In the genomic region with DNA sequence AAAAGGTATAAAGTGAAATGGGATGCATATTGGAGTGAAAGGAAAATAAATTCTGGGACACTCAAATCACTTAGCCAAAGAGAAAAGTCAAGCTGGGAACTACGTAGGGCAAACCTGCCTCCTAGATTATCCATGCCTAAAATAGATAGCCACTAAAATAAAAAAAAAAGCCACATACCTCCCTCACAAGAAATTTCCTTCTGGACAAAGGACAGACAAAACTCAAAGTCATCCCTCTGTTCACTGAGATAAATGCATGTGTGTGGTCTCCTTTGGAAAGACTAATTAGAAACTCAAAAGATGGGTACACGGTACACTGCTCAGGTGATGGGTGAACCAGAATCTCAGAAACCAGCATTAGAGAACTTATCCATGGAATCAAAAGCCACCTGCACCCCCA, we compare ENCODE assay signal across 1 cellular context.
TF ChIP-seq lines count a peak whose summit lies in the region.

No MANE protein-coding gene starts in this region.

TF ChIP-seq in K562, 482 proteins besides CTCF, POLR2A, EP300 and RAD21 (continued from another document and continues in another):
- TF ChIP-seq, protein P1, sequence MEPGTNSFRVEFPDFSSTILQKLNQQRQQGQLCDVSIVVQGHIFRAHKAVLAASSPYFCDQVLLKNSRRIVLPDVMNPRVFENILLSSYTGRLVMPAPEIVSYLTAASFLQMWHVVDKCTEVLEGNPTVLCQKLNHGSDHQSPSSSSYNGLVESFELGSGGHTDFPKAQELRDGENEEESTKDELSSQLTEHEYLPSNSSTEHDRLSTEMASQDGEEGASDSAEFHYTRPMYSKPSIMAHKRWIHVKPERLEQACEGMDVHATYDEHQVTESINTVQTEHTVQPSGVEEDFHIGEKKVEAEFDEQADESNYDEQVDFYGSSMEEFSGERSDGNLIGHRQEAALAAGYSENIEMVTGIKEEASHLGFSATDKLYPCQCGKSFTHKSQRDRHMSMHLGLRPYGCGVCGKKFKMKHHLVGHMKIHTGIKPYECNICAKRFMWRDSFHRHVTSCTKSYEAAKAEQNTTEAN (CRISPR knock-in tag; IDR thresholded peaks at IDR 0.05): no peak
- TF ChIP-seq ETV6 (IDR thresholded peaks at IDR 0.05; ENCODE audit: borderline replicate concordance in 1 of 2, low read depth in 2 of 2, low read length in 1 of 2) (no peak), ETV6 (CRISPR knock-in tag; IDR thresholded peaks at IDR 0.05; ENCODE audit: borderline replicate concordance) (no peak), ZNF561 (CRISPR knock-in tag; conservative IDR thresholded peaks at IDR 0.05) (no peak), SOX6 (IDR thresholded peaks at IDR 0.05) (peak; percentile 68), SMARCB1 (IDR thresholded peaks at IDR 0.05; ENCODE audit: insufficient read length, low read depth) (peak; percentile 63), CHD4 (IDR thresholded peaks at IDR 0.05; ENCODE audit: insufficient read depth, insufficient replicate concordance, low read depth, low read length, poor library complexity, severe bottlenecking) (no peak), MEF2A (IDR thresholded peaks at IDR 0.05; ENCODE audit: control insufficient read depth, low read depth, low read length) (peak; percentile 49; the same call in 1 of the 2 replicates), MAFF (IDR thresholded peaks at IDR 0.05; ENCODE audit: low read length) (peak; percentile 15; the same call in 1 of the 2 replicates), CCAR2 (IDR thresholded peaks at IDR 0.05; ENCODE audit: low read depth, low read length) (no peak), CSDE1 (IDR thresholded peaks at IDR 0.05) (no peak), TEAD4 (IDR thresholded peaks at IDR 0.05; ENCODE audit: low read length) (peak; percentile 69), TEAD4 (CRISPR knock-in tag; IDR thresholded peaks at IDR 0.05; ENCODE audit: borderline replicate concordance) (no peak), ETS2 (tag; IDR thresholded peaks at IDR 0.05; ENCODE audit: borderline replicate concordance, poor library complexity, severe bottlenecking) (no peak), RB1 (IDR thresholded peaks at IDR 0.05; ENCODE audit: low read depth) (no peak), ZNF644 (tag; IDR thresholded peaks at IDR 0.05; ENCODE audit: low read depth) (0 out of 2 replicates have a peak, but pooled peaks have one; percentile 64), ZNF830 (CRISPR knock-in tag; IDR thresholded peaks at IDR 0.05) (no peak), ZFP30 (CRISPR knock-in tag; IDR thresholded peaks at IDR 0.05; ENCODE audit: borderline replicate concordance) (no peak), MTA2 (IDR thresholded peaks at IDR 0.05; ENCODE audit: low read depth) (peak; percentile 49; the same call in 1 of the 2 replicates), ZNF140 (CRISPR knock-in tag; IDR thresholded peaks at IDR 0.05) (no peak), FOXJ3 (CRISPR knock-in tag; IDR thresholded peaks at IDR 0.05) (no peak), GTF2A2 (tag; IDR thresholded peaks at IDR 0.05) (no peak), PHF20 (IDR thresholded peaks at IDR 0.05; ENCODE audit: partially characterized antibody) (no peak), TFAM (CRISPR knock-in tag; conservative IDR thresholded peaks at IDR 0.05) (no peak), CBFA2T2 (conservative IDR thresholded peaks at IDR 0.05) (peak; percentile 54; the same call in 1 of the 2 replicates)
- TF ChIP-seq, protein P2, sequence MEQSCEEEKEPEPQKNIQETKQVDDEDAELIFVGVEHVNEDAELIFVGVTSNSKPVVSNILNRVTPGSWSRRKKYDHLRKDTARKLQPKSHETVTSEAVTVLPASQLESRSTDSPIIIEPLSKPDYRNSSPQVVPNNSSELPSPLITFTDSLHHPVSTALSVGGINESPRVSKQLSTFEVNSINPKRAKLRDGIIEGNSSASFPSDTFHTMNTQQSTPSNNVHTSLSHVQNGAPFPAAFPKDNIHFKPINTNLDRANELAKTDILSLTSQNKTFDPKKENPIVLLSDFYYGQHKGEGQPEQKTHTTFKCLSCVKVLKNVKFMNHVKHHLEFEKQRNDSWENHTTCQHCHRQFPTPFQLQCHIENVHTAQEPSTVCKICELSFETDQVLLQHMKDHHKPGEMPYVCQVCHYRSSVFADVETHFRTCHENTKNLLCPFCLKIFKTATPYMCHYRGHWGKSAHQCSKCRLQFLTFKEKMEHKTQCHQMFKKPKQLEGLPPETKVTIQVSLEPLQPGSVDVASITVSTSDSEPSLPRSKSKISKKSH (CRISPR knock-in tag; IDR thresholded peaks at IDR 0.05): no peak
- TF ChIP-seq, protein P3, sequence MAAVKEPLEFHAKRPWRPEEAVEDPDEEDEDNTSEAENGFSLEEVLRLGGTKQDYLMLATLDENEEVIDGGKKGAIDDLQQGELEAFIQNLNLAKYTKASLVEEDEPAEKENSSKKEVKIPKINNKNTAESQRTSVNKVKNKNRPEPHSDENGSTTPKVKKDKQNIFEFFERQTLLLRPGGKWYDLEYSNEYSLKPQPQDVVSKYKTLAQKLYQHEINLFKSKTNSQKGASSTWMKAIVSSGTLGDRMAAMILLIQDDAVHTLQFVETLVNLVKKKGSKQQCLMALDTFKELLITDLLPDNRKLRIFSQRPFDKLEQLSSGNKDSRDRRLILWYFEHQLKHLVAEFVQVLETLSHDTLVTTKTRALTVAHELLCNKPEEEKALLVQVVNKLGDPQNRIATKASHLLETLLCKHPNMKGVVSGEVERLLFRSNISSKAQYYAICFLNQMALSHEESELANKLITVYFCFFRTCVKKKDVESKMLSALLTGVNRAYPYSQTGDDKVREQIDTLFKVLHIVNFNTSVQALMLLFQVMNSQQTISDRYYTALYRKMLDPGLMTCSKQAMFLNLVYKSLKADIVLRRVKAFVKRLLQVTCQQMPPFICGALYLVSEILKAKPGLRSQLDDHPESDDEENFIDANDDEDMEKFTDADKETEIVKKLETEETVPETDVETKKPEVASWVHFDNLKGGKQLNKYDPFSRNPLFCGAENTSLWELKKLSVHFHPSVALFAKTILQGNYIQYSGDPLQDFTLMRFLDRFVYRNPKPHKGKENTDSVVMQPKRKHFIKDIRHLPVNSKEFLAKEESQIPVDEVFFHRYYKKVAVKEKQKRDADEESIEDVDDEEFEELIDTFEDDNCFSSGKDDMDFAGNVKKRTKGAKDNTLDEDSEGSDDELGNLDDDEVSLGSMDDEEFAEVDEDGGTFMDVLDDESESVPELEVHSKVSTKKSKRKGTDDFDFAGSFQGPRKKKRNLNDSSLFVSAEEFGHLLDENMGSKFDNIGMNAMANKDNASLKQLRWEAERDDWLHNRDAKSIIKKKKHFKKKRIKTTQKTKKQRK (IDR thresholded peaks at IDR 0.05; ENCODE audit: borderline replicate concordance, low read depth, low read length): no peak
- TF ChIP-seq, protein P4, sequence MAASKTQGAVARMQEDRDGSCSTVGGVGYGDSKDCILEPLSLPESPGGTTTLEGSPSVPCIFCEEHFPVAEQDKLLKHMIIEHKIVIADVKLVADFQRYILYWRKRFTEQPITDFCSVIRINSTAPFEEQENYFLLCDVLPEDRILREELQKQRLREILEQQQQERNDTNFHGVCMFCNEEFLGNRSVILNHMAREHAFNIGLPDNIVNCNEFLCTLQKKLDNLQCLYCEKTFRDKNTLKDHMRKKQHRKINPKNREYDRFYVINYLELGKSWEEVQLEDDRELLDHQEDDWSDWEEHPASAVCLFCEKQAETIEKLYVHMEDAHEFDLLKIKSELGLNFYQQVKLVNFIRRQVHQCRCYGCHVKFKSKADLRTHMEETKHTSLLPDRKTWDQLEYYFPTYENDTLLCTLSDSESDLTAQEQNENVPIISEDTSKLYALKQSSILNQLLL (CRISPR knock-in tag; IDR thresholded peaks at IDR 0.05; ENCODE audit: borderline replicate concordance): no peak
- TF ChIP-seq, protein P5, sequence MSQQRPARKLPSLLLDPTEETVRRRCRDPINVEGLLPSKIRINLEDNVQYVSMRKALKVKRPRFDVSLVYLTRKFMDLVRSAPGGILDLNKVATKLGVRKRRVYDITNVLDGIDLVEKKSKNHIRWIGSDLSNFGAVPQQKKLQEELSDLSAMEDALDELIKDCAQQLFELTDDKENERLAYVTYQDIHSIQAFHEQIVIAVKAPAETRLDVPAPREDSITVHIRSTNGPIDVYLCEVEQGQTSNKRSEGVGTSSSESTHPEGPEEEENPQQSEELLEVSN (IDR thresholded peaks at IDR 0.05; ENCODE audit: borderline replicate concordance in 1 of 2, extremely low read depth in 1 of 2, insufficient read depth in 1 of 2, insufficient read length in 1 of 2, low read depth in 1 of 2, low read length in 1 of 2, poor library complexity in 1 of 2, severe bottlenecking in 1 of 2): no peak
- TF ChIP-seq, protein P6, sequence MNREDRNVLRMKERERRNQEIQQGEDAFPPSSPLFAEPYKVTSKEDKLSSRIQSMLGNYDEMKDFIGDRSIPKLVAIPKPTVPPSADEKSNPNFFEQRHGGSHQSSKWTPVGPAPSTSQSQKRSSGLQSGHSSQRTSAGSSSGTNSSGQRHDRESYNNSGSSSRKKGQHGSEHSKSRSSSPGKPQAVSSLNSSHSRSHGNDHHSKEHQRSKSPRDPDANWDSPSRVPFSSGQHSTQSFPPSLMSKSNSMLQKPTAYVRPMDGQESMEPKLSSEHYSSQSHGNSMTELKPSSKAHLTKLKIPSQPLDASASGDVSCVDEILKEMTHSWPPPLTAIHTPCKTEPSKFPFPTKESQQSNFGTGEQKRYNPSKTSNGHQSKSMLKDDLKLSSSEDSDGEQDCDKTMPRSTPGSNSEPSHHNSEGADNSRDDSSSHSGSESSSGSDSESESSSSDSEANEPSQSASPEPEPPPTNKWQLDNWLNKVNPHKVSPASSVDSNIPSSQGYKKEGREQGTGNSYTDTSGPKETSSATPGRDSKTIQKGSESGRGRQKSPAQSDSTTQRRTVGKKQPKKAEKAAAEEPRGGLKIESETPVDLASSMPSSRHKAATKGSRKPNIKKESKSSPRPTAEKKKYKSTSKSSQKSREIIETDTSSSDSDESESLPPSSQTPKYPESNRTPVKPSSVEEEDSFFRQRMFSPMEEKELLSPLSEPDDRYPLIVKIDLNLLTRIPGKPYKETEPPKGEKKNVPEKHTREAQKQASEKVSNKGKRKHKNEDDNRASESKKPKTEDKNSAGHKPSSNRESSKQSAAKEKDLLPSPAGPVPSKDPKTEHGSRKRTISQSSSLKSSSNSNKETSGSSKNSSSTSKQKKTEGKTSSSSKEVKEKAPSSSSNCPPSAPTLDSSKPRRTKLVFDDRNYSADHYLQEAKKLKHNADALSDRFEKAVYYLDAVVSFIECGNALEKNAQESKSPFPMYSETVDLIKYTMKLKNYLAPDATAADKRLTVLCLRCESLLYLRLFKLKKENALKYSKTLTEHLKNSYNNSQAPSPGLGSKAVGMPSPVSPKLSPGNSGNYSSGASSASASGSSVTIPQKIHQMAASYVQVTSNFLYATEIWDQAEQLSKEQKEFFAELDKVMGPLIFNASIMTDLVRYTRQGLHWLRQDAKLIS (CRISPR knock-in tag; IDR thresholded peaks at IDR 0.05): no peak
- TF ChIP-seq, protein P7, sequence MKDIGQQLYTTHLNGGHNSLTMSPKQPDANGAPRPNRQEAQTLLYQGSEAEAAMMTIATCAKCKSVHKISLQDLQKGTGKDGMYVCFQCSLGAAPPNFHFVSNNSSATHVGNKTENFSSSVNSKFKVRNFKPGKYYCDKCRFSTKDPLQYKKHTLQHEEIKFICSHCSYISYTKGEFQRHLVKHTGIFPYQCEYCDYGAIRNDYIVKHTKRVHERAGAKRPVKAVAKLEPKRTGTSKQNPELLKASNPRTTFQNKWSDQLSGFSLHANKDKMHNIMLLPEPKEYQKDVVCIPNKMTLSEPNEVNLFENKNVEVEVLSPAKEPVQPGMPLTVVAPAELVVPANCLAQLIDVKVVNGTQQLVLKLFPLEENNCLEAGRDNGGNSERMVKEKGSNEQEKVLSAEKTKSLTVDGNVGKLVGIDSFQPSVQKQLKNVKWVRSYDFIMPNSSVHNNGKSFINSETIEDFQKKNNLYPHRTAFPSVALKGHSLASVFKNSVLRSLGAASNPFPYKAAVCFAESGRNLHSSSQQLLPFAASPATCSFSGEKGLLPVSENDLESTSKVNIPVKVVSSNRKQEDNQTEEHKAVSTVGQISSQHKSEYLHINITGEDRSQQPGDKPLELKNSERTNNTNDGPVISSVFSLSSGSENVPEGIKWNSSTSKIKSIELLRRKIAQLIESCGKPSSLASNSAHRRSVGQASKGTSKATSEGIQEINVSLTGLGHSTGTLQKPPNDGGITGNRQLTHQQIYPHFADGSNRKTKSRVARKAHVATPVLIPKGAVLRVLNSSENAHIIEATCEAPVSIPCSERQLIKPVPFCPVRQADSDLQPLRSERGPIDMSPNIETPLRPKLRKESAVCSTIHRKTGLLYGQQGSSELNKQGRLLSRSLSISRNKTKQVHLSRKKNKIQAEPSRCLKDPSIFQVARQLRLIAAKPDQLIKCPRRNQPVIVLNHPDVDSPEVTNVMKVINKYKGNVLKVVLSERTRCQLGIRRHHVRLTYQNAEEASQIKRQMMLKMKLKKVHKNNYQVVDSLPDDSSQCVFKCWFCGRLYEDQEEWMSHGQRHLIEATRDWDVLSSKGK (CRISPR knock-in tag; IDR thresholded peaks at IDR 0.05): no peak
- TF ChIP-seq, protein P8, sequence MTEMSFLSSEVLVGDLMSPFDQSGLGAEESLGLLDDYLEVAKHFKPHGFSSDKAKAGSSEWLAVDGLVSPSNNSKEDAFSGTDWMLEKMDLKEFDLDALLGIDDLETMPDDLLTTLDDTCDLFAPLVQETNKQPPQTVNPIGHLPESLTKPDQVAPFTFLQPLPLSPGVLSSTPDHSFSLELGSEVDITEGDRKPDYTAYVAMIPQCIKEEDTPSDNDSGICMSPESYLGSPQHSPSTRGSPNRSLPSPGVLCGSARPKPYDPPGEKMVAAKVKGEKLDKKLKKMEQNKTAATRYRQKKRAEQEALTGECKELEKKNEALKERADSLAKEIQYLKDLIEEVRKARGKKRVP (CRISPR knock-in tag; IDR thresholded peaks at IDR 0.05): no peak
- TF ChIP-seq, protein P9, sequence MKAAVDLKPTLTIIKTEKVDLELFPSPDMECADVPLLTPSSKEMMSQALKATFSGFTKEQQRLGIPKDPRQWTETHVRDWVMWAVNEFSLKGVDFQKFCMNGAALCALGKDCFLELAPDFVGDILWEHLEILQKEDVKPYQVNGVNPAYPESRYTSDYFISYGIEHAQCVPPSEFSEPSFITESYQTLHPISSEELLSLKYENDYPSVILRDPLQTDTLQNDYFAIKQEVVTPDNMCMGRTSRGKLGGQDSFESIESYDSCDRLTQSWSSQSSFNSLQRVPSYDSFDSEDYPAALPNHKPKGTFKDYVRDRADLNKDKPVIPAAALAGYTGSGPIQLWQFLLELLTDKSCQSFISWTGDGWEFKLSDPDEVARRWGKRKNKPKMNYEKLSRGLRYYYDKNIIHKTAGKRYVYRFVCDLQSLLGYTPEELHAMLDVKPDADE (conservative IDR thresholded peaks at IDR 0.05; ENCODE audit: control insufficient read depth, low read depth, low read length): no peak
- TF ChIP-seq, protein P10, sequence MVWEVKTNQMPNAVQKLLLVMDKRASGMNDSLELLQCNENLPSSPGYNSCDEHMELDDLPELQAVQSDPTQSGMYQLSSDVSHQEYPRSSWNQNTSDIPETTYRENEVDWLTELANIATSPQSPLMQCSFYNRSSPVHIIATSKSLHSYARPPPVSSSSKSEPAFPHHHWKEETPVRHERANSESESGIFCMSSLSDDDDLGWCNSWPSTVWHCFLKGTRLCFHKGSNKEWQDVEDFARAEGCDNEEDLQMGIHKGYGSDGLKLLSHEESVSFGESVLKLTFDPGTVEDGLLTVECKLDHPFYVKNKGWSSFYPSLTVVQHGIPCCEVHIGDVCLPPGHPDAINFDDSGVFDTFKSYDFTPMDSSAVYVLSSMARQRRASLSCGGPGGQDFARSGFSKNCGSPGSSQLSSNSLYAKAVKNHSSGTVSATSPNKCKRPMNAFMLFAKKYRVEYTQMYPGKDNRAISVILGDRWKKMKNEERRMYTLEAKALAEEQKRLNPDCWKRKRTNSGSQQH (CRISPR knock-in tag; IDR thresholded peaks at IDR 0.05): no peak
- TF ChIP-seq, protein P11, sequence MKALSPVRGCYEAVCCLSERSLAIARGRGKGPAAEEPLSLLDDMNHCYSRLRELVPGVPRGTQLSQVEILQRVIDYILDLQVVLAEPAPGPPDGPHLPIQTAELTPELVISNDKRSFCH (CRISPR knock-in tag; IDR thresholded peaks at IDR 0.05): no peak
- TF ChIP-seq, protein P11 (tag; IDR thresholded peaks at IDR 0.05): no peak
